In the genomic region with DNA sequence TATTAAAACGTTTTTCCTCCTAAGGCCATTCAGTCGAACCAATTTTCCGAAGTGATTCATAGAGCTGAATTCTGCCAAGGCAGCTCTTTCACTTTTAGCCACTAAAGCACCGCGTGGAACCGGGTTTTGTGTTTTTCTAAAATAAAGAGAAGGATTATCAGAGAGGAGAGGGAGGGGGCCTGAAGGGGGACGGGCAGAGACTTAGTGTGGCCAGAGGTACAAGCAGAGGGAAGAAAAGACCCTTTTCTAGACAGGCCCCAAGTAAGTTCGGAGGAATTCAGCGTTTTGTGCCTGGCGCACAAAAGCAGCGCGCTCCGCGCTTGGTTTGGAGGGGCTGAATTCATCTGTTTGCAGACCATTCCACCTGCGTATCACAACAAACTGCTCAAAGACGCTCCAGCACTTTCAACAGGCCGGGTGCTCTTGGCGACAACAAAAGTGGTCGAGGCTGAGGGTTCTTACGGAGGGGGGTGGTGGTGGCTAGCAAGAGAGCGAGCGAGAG, we compare ENCODE assay signal across 12 cellular contexts. TPM values are rescaled to one million over a fixed set of nuclear protein-coding genes. Genes with fewer than 3 reads are reported as not detected.
A peak's percentile ranks its signal among the peaks of the same experiment; 100 is the strongest.
DNase-seq lines count a peak whose midpoint lies in the region; ATAC-seq and TF ChIP-seq lines count a peak whose summit lies in the region.
"Had no signal": no experiment of that assay in that cellular context is flagged by ENCODE, and none has a peak within 500 bp of the region (broad histone marks: within the 10 kb centered on the region; RNA-seq: fewer than 3 reads in every experiment).

No MANE protein-coding gene starts in this region.

- no peak overlapping the region for H4K91ac ChIP-seq in neuronal stem cell (ENCODE audit: low read depth, low read length, poor library complexity)

- H3K18ac ChIP-seq in neuronal stem cell (ENCODE audit: low read length) = no peak overlapping the region

- H3K9ac ChIP-seq in neuronal stem cell (ENCODE audit: low read depth, low read length, poor library complexity) = no peak overlapping the region

- H3K9me3 ChIP-seq in MG63 (no peaks in the 10 kb centered on the region), neuronal stem cell (replicated peaks in 1 of 2; ENCODE audit: control insufficient read depth in 2 of 2, insufficient read depth in 1 of 2, low read depth in 1 of 2, low read length in 2 of 2) (peaks cover 0 to 3% of the 10 kb centered on the region in 2 donors), sigmoid colon (no peaks in the 10 kb centered on the region)

- TF ChIP-seq POLR2A in sigmoid colon (IDR thresholded peaks at IDR 0.05) = no peak

- no peak for ATAC-seq in GM21723 (IDR thresholded peaks at IDR 0.05; ENCODE audit: unreplicated experiment)

- H3K14ac ChIP-seq in neuronal stem cell (ENCODE audit: low read length) = no peak overlapping the region

- no peak overlapping the region for H2BK12ac ChIP-seq in neuronal stem cell (ENCODE audit: low read length)

- H2AK5ac ChIP-seq in neuronal stem cell (ENCODE audit: low read depth, low read length) = no peak overlapping the region

- no peak overlapping the region for H4K8ac ChIP-seq in neuronal stem cell (ENCODE audit: low read depth, low read length)

- TF ChIP-seq CTCF in sigmoid colon (IDR thresholded peaks at IDR 0.05) = no peak

- H3K23ac ChIP-seq in neuronal stem cell (ENCODE audit: low read depth, low read length, poor library complexity) = no peak overlapping the region

- no peak overlapping the region for H2BK15ac ChIP-seq in neuronal stem cell (ENCODE audit: low read length)

- H3K4me3 ChIP-seq in MG63 (0 out of 2 replicates have a peak overlapping the region, but pooled peaks have one; percentile 15), neuronal stem cell (ENCODE audit: low read length in 2 of 2) (no peak overlapping the region), sigmoid colon (peak overlapping the region in 2 of 4 donors; percentile 19 to 23)
- H3K4me3 ChIP-seq: cardiac muscle cell had no signal

- no peak overlapping the region for H3K4ac ChIP-seq in neuronal stem cell (ENCODE audit: low read length)

- DNase-seq in Daoy (ENCODE audit: low read depth) (peak; percentile 10), MG63 (no peak), fibroblast of gingiva (ENCODE audit: low read depth) (peak; percentile 4), neuronal stem cell (ENCODE audit: low spot score) (peak; percentile 85), sigmoid colon (no peak), NCI-H69 (lab: John Stamatoyannopoulos, UW) (no peak), C1 segment of cervical spinal cord (lab: John Stamatoyannopoulos, UW) (no peak)
- DNase-seq: NCI-H2227 treated with DMSO at 0.1 percent for 48 hours had no signal

- peak overlapping the region; percentile 86 for H3K4me2 ChIP-seq in neuronal stem cell (ENCODE audit: insufficient read depth, low read length, poor library complexity, severe bottlenecking)

- peak overlapping the region; percentile 43 for H2AFZ ChIP-seq in neuronal stem cell (ENCODE audit: low read length)

- intact Hi-C loops in sigmoid colon (cut with DNase I) = no loop called here

- WGBS in neuronal stem cell (ENCODE audit: extremely low coverage in 2 of 2, insufficient read length in 2 of 2, insufficient replicate concordance in 1 of 2), 2 donors = no CpG with 5 or more reads among the region's 22 CpGs
- WGBS in sigmoid colon, 2 donors = 4 to 11% methylated on average over 22 of the region's 22 CpGs

- H3K36me3 ChIP-seq in MG63 = no peaks in the 10 kb centered on the region
- no peaks in the 10 kb centered on the region for H3K36me3 ChIP-seq in neuronal stem cell (replicated peaks in 1 of 2; ENCODE audit: control insufficient read depth in 2 of 2, insufficient read depth in 2 of 2, low read length in 2 of 2)
- H3K36me3 ChIP-seq in sigmoid colon = no peaks in the 10 kb centered on the region
- H3K36me3 ChIP-seq: cardiac muscle cell had no signal

- H3K27me3 ChIP-seq in MG63 (peaks cover 33% of the 10 kb centered on the region), neuronal stem cell (ENCODE audit: control insufficient read depth in 3 of 3, insufficient read depth in 3 of 3, low read depth in 1 of 3, low read length in 3 of 3) (peaks cover 23 to 99% (median 61%) of the 10 kb centered on the region in 3 experiments), sigmoid colon (peaks cover 53 to 100% (median 96%) of the 10 kb centered on the region in 3 donors)

- H3K79me1 ChIP-seq in neuronal stem cell (ENCODE audit: low read depth, low read length) = no peaks in the 10 kb centered on the region

- no peak overlapping the region for H2BK5ac ChIP-seq in neuronal stem cell (ENCODE audit: low read length)

- H3K4me1 ChIP-seq in neuronal stem cell (ENCODE audit: control insufficient read depth in 2 of 2, insufficient read depth in 1 of 2, low read depth in 1 of 2, low read length in 2 of 2) (peaks cover 12 to 41% of the 10 kb centered on the region in 2 donors), sigmoid colon (peaks cover 0 to 59% (median 50%) of the 10 kb centered on the region in 4 donors)

- H2BK120ac ChIP-seq in neuronal stem cell (ENCODE audit: low read depth, low read length) = no peak overlapping the region

- TF ChIP-seq EP300 in sigmoid colon (IDR thresholded peaks at IDR 0.05) = no peak

- H3K27ac ChIP-seq in neuronal stem cell (replicated peaks; ENCODE audit: low read length) (peak overlapping the region; percentile 74), sigmoid colon (no peak overlapping the region)
- H3K27ac ChIP-seq: cardiac muscle cell had no signal

RNA-seq across cellular contexts. Expression of gene FEZF2, which starts 1.1 kb away (rescaled TPM):
- not detected in 2 replicates for total RNA-seq in Daoy (2014; rRNA removed; shearing (Covaris generic))
- not detected in 2 replicates for total RNA-seq in MG63 (2014; rRNA removed; shearing (Covaris generic); ENCODE audit: low replicate concordance)
- polyA plus RNA-seq in neuronal stem cell (2013, experiment 1 of 2) = 28.9 TPM
- 28.1 TPM for polyA plus RNA-seq in neuronal stem cell (2013, experiment 2 of 2)
- total RNA-seq in sigmoid colon = not detected
- not detected for polyA plus RNA-seq in sigmoid colon
- total RNA-seq: activated CD8-positive, alpha-beta memory T cell treated with anti-CD3 and anti-CD28 coated beads for 36 hours; cardiac muscle cell; pulmonary artery endothelial cell had no signal
- polyA plus RNA-seq: cardiac muscle cell had no signal

Comparison
In these comparisons a context has a peak if more than half of its experiments do, and no peak if none do; other contexts are left out.
1. DNase-seq: peak in Daoy (single experiment), fibroblast of gingiva (single experiment) and neuronal stem cell (single experiment); none in MG63 (single experiment), sigmoid colon (single experiment), NCI-H69 (single experiment) and C1 segment of cervical spinal cord (0 of 14).